Comparison of ENCODE assay signal across 29 cellular contexts in the genomic region with DNA sequence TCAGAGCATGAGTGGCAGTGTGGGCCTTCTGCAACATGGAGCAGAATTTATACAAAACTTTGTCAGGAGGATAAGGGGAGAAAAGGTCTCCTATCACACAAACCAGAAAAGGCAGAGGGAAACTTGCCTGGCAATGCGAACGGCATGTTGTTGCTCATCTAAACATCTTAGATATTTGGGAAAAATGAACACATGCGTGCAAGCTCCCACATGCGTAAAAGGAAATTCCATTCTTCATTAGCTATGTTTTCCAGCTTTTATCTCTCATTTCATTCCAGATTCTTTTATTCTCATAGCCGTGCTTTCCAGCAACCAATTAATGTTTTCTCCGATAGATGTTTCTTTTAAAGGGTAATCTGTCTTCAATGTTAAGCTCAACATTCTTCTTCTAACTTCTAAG. TPM values are rescaled to one million over a fixed set of nuclear protein-coding genes. Genes with fewer than 3 reads are reported as not detected.
"Had no signal": no experiment of that assay in that cellular context is flagged by ENCODE, and none has a peak within 500 bp of the region (broad histone marks: within the 10 kb centered on the region; RNA-seq: fewer than 3 reads in every experiment).

No MANE protein-coding gene starts in this region.

- H3K9me3 ChIP-seq: gastroesophageal sphincter, mucosa of descending colon, prostate gland, tibial artery, vagina had no signal

- H3K9ac ChIP-seq: neural progenitor cell had no signal

- H3K4me3 ChIP-seq: gastroesophageal sphincter, mucosa of descending colon, neural progenitor cell, prostate gland, tibial artery, vagina had no signal

- H3K27me3 ChIP-seq: gastroesophageal sphincter, neural progenitor cell, tibial artery, vagina had no signal

- ATAC-seq: activated CD8-positive, alpha-beta T cell treated with anti-CD3 and anti-CD28 coated beads for 36 hours; gastroesophageal sphincter; left ventricle myocardium superior; mucosa of descending colon; right cardiac atrium had no signal

- H3K4me3 Mint-ChIP-seq: activated CD8-positive, alpha-beta T cell treated with anti-CD3 and anti-CD28 coated beads for 36 hours; activated naive CD8-positive, alpha-beta T cell treated with anti-CD3 and anti-CD28 coated beads, Interleukin-2, amount 10 ng/mL, durations not matched to agents 7 days and 5 days; activated T-cell treated with anti-CD3 and anti-CD28 coated beads, Interleukin-2, amount 50 U/mL, for 24 hours; brain; immature natural killer cell; memory B cell; naive B cell; neural progenitor cell had no signal

- H3K36me3 Mint-ChIP-seq: activated naive CD8-positive, alpha-beta T cell treated with anti-CD3 and anti-CD28 coated beads, Interleukin-2, amount 10 ng/mL, durations not matched to agents 7 days and 5 days; brain; immature natural killer cell; memory B cell; naive B cell; neural progenitor cell had no signal

- H3K27ac ChIP-seq: gastroesophageal sphincter, neural progenitor cell, prostate gland, tibial artery, vagina had no signal

- H2AFZ ChIP-seq: neural progenitor cell had no signal

- H3K4me2 ChIP-seq: neural progenitor cell had no signal

- H3K27ac Mint-ChIP-seq: activated CD8-positive, alpha-beta T cell treated with anti-CD3 and anti-CD28 coated beads for 36 hours; activated naive CD8-positive, alpha-beta T cell treated with anti-CD3 and anti-CD28 coated beads, Interleukin-2, amount 10 ng/mL, durations not matched to agents 7 days and 5 days; activated T-cell treated with anti-CD3 and anti-CD28 coated beads, Interleukin-2, amount 50 U/mL, for 24 hours; activated T-helper 2 cell treated with anti-CD3 and anti-CD28 coated beads, Interferon-gamma antibody, Interleukin-2, Interleukin-4, amounts not matched to agents 10 μg/mL and 5 μg/mL and 100 μg/mL, durations not matched to agents 14 hours and 24 hours and 36 hours; brain; immature natural killer cell; memory B cell; naive B cell; neural progenitor cell had no signal

- H3K4me1 Mint-ChIP-seq: activated naive CD8-positive, alpha-beta T cell treated with anti-CD3 and anti-CD28 coated beads, Interleukin-2, amount 10 ng/mL, durations not matched to agents 7 days and 5 days; brain; immature natural killer cell; memory B cell; naive B cell; neural progenitor cell had no signal

- FAIRE-seq: endothelial cell of umbilical vein had no signal

- H3K36me3 ChIP-seq: gastroesophageal sphincter, neural progenitor cell, prostate gland, tibial artery, vagina had no signal

- H3K9me3 Mint-ChIP-seq: activated CD8-positive, alpha-beta T cell treated with anti-CD3 and anti-CD28 coated beads for 36 hours; activated T-helper 2 cell treated with anti-CD3 and anti-CD28 coated beads, Interferon-gamma antibody, Interleukin-2, Interleukin-4, amounts not matched to agents 10 μg/mL and 5 μg/mL and 100 μg/mL, durations not matched to agents 14 hours and 24 hours and 36 hours; brain; neural progenitor cell had no signal

- H3K27me3 Mint-ChIP-seq: activated CD8-positive, alpha-beta T cell treated with anti-CD3 and anti-CD28 coated beads for 36 hours; activated T-cell treated with anti-CD3 and anti-CD28 coated beads, Interleukin-2, amount 50 U/mL, for 24 hours; brain; memory B cell; naive B cell had no signal

- H3K4me1 ChIP-seq: gastroesophageal sphincter, neural progenitor cell, prostate gland, tibial artery, vagina had no signal

- DNase-seq: activated CD4-positive, alpha-beta T cell treated with anti-CD3 and anti-CD28 coated beads for 48 hours; activated CD4-positive, CD25-positive, alpha-beta regulatory T cell; activated CD8-positive, alpha-beta T cell treated with anti-CD3 and anti-CD28 coated beads for 36 hours; activated naive CD4-positive, alpha-beta T cell treated with Interleukin-2 at 50 U/mL for 16 hours; activated naive CD8-positive, alpha-beta T cell treated with anti-CD3 and anti-CD28 coated beads, Interleukin-2, amount 10 ng/mL, durations not matched to agents 7 days and 5 days; activated T-cell treated with anti-CD3 and anti-CD28 coated beads, Interleukin-2, amount 50 U/mL, for 24 hours; cerebellar nuclear complex; cortex of kidney; effector CD4-positive, alpha-beta T cell; immature natural killer cell; left ventricle myocardium superior; mucosa of descending colon; naive B cell; right cardiac atrium; stimulated activated CD4-positive, alpha-beta T cell treated with anti-CD3 and anti-CD28 coated beads, Interleukin-2, amount 100 ng/mL, for 24 hours; stimulated activated naive CD4-positive, alpha-beta T cell treated with Interleukin-2 at 50 U/mL for 16 hours; T1000; tibial artery had no signal

RNA-seq across cellular contexts. Expression of gene GBA3, which starts 31.3 kb away (rescaled TPM):
- total RNA-seq: activated CD8-positive, alpha-beta T cell treated with anti-CD3 and anti-CD28 coated beads for 36 hours; activated naive CD8-positive, alpha-beta T cell treated with anti-CD3 and anti-CD28 coated beads, Interleukin-2, amount 10 ng/mL, durations not matched to agents 7 days and 5 days; endothelial cell of umbilical vein; gastroesophageal sphincter; left ventricle myocardium superior; osteocyte; right cardiac atrium; skeletal muscle tissue; T-helper 1 cell treated with Interleukin-12 subunit alpha and Interleukin-12 subunit beta and Interleukin-4 antibody, amounts not matched to agents 30 ng/mL and 1 ng/mL, for 36 hours; vagina had no signal
- polyA plus RNA-seq: endothelial cell of umbilical vein, immature natural killer cell, right cardiac atrium had no signal
